Comparison of ENCODE assay signal across 12 cellular contexts in the genomic region with DNA sequence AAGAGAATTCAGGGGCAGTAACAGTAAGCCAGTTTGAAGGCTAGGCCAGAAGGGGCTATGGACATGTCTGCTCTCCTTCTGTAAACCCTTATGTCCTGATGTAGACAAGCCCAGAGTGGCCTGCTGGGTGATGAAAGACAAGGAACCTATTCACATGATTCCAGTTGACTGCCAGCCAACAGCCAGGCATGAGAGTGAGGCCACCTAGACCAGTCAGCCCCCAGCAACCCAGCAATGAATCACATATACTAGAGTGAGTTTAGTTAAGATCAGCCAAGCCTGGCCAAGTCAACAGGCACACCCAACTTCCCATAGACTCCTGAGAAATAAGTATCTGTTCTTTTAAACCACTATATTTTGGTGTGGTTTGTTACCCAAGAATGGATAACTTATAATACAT.
DNase-seq lines count a peak whose midpoint lies in the region; ATAC-seq, FAIRE-seq and TF ChIP-seq lines count a peak whose summit lies in the region.
"Had no signal": no experiment of that assay in that cellular context is flagged by ENCODE, and none has a peak within 500 bp of the region (broad histone marks: within the 10 kb centered on the region; RNA-seq: fewer than 3 reads in every experiment).

No MANE protein-coding gene starts in this region.

- H3K4me1 Mint-ChIP-seq in stimulated activated naive CD8-positive, alpha-beta T cell treated with anti-CD3 and anti-CD28 coated beads, Interleukin-15, amount 100 ng/mL, for 72 hours: no peaks in the 10 kb centered on the region
- H3K4me1 Mint-ChIP-seq: memory B cell had no signal

- H3K4me3 ChIP-seq in endothelial cell of umbilical vein (replicated peaks in 1 of 3; ENCODE audit: insufficient read depth in 1 of 3, low read depth in 1 of 3, low read length in 3 of 3) (no peak overlapping the region), mesenchymal stem cell (ENCODE audit: insufficient read depth in 1 of 2, low read depth in 1 of 2, low read length in 2 of 2) (no peak overlapping the region)
- H3K4me3 ChIP-seq: right lobe of liver had no signal

- H3K36me3 ChIP-seq in endothelial cell of umbilical vein (ENCODE audit: control insufficient read depth in 2 of 2, extremely low read depth in 1 of 2, insufficient read depth in 2 of 2, low read length in 2 of 2) (no peaks in the 10 kb centered on the region), mesenchymal stem cell (ENCODE audit: control insufficient read depth in 1 of 2, insufficient read depth in 2 of 2, low read depth in 1 of 2, low read length in 2 of 2) (no peaks in the 10 kb centered on the region)
- H3K36me3 ChIP-seq: right lobe of liver had no signal

- H3K79me2 ChIP-seq in endothelial cell of umbilical vein (ENCODE audit: control insufficient read depth, insufficient read depth, low read length): no peaks in the 10 kb centered on the region

- no peaks in the 10 kb centered on the region for H3K9me1 ChIP-seq in endothelial cell of umbilical vein (replicated peaks; ENCODE audit: control insufficient read depth, extremely low read depth, insufficient read depth, low read length)

- H2AK5ac ChIP-seq in mesenchymal stem cell (ENCODE audit: low read length, severe bottlenecking): no peak overlapping the region

- peak overlapping the region; percentile 87 for H3K4me2 ChIP-seq in endothelial cell of umbilical vein (ENCODE audit: insufficient read depth, low read length)
- H3K4me2 ChIP-seq in mesenchymal stem cell (ENCODE audit: low read length, poor library complexity, severe bottlenecking): no peak overlapping the region

- dilution Hi-C loops in endothelial cell of umbilical vein (cut with MboI; ENCODE audit: extremely low pct_ligation_motif_present, low sequenced_read_pairs): no loop called here

- no peak overlapping the region for H3K23ac ChIP-seq in mesenchymal stem cell (ENCODE audit: low read length in 2 of 2)

- H3K9me3 ChIP-seq in endothelial cell of umbilical vein (replicated peaks; ENCODE audit: control insufficient read depth, insufficient read depth, low read length) (no peaks in the 10 kb centered on the region), mesenchymal stem cell (ENCODE audit: control insufficient read depth, low read length) (no peaks in the 10 kb centered on the region)
- H3K9me3 ChIP-seq: right lobe of liver had no signal

- peak; percentile 66 for FAIRE-seq in endothelial cell of umbilical vein (lab: Jason Lieb, UNC)
- FAIRE-seq: frontal cortex had no signal

- H3K79me1 ChIP-seq in mesenchymal stem cell (replicated peaks; ENCODE audit: low read length, poor library complexity, severe bottlenecking): no peaks in the 10 kb centered on the region

- TF ChIP-seq CTCF in endothelial cell of umbilical vein (IDR thresholded peaks at IDR 0.05; ENCODE audit: extremely low read depth in 1 of 2, insufficient read depth in 1 of 2, low read depth in 1 of 2, low read length in 2 of 2): no peak

- no peak overlapping the region for H4K91ac ChIP-seq in mesenchymal stem cell (ENCODE audit: low read length)

- peaks cover 39% of the 10 kb centered on the region for H3K4me1 ChIP-seq in endothelial cell of umbilical vein (ENCODE audit: control insufficient read depth, extremely low read depth, insufficient read depth, low read length)
- H3K4me1 ChIP-seq in mesenchymal stem cell (ENCODE audit: control insufficient read depth, insufficient read depth, low read depth, low read length): no peaks in the 10 kb centered on the region

- H3K9me3 Mint-ChIP-seq in stimulated activated naive CD8-positive, alpha-beta T cell treated with anti-CD3 and anti-CD28 coated beads, Interleukin-15, amount 100 ng/mL, for 72 hours: peaks cover 0 to 6% of the 10 kb centered on the region in 2 donors

- peak; percentile 5 for DNase-seq in GM03348 (ENCODE audit: low spot score)
- DNase-seq in NCI-H226: peak; percentile 45
- DNase-seq in endothelial cell of umbilical vein (ENCODE audit: low read depth, low spot score): peak; percentile 91
- DNase-seq in mesenchymal stem cell: peak; percentile 26
- no peak for DNase-seq in NCI-H1436 (lab: John Stamatoyannopoulos, UW)
- no peak for DNase-seq in stimulated activated naive CD8-positive, alpha-beta T cell treated with anti-CD3 and anti-CD28 coated beads, Interleukin-15, amount 100 ng/mL, for 72 hours
- no peak for DNase-seq in activated CD4-positive, alpha-beta T cell treated with anti-CD3 and anti-CD28 coated beads, Interleukin-2, amount 50 U/mL, for 1 hour
- DNase-seq: NCI-H146, right lobe of liver had no signal

- H3K18ac ChIP-seq in mesenchymal stem cell (ENCODE audit: low read depth in 1 of 2, low read length in 2 of 2): peak overlapping the region; percentile 18 to 19

- no peak overlapping the region for H3K14ac ChIP-seq in mesenchymal stem cell (ENCODE audit: low read length in 2 of 2)

- H3K27me3 Mint-ChIP-seq in stimulated activated naive CD8-positive, alpha-beta T cell treated with anti-CD3 and anti-CD28 coated beads, Interleukin-15, amount 100 ng/mL, for 72 hours: no peaks in the 10 kb centered on the region
- H3K27me3 Mint-ChIP-seq: memory B cell had no signal

- H4K20me1 ChIP-seq in endothelial cell of umbilical vein (replicated peaks; ENCODE audit: control insufficient read depth, extremely low read depth, insufficient read depth, low read length): no peaks in the 10 kb centered on the region

- POLR2A ChIA-PET in endothelial cell of umbilical vein (lab: Charles Lee): no interaction called here

- no peak overlapping the region for H2BK5ac ChIP-seq in mesenchymal stem cell (ENCODE audit: low read depth, low read length, poor library complexity, severe bottlenecking)

- no peak for TF ChIP-seq POLR2A in endothelial cell of umbilical vein (IDR thresholded peaks at IDR 0.05; ENCODE audit: low read depth, low read length)

- H2BK120ac ChIP-seq in mesenchymal stem cell (ENCODE audit: low read depth, low read length): no peak overlapping the region

- peak overlapping the region; percentile 89 for H3K27ac ChIP-seq in endothelial cell of umbilical vein (ENCODE audit: insufficient read depth, low read depth, low read length)
- no peak overlapping the region for H3K27ac ChIP-seq in mesenchymal stem cell (ENCODE audit: low read length, poor library complexity, severe bottlenecking)
- H3K27ac ChIP-seq: right lobe of liver had no signal

- ATAC-seq in stimulated activated naive CD8-positive, alpha-beta T cell treated with anti-CD3 and anti-CD28 coated beads, Interleukin-15, amount 100 ng/mL, for 72 hours: no peak
- no peak for ATAC-seq in HG03565 (IDR thresholded peaks at IDR 0.05; ENCODE audit: unreplicated experiment)

- BruUV-seq in endothelial cell of umbilical vein (replicated peaks; lab: Mats Ljungman, UMichigan): TSS peak; percentile 78

- H3K4me3 Mint-ChIP-seq in stimulated activated naive CD8-positive, alpha-beta T cell treated with anti-CD3 and anti-CD28 coated beads, Interleukin-15, amount 100 ng/mL, for 72 hours: no peak overlapping the region
- H3K4me3 Mint-ChIP-seq: memory B cell had no signal

- no peak overlapping the region for H3K4ac ChIP-seq in mesenchymal stem cell (ENCODE audit: low read depth in 1 of 2, low read length in 2 of 2)

- H2BK12ac ChIP-seq in mesenchymal stem cell (ENCODE audit: low read length in 2 of 2): peak overlapping the region; percentile 21 to 39

- H3K27ac Mint-ChIP-seq in stimulated activated naive CD8-positive, alpha-beta T cell treated with anti-CD3 and anti-CD28 coated beads, Interleukin-15, amount 100 ng/mL, for 72 hours: no peak overlapping the region
- H3K27ac Mint-ChIP-seq: memory B cell had no signal

- peak overlapping the region; percentile 39 for H3K9ac ChIP-seq in endothelial cell of umbilical vein (replicated peaks; ENCODE audit: extremely low read depth, insufficient read depth, low read length)
- H3K9ac ChIP-seq in mesenchymal stem cell (ENCODE audit: low read length): peak overlapping the region; percentile 31

- H3K27me3 ChIP-seq in endothelial cell of umbilical vein (ENCODE audit: control insufficient read depth in 2 of 2, insufficient read depth in 2 of 2, low read length in 2 of 2): no peaks in the 10 kb centered on the region
- no peaks in the 10 kb centered on the region for H3K27me3 ChIP-seq in mesenchymal stem cell (ENCODE audit: control insufficient read depth in 1 of 2, insufficient read depth in 1 of 2, low read length in 2 of 2)
- H3K27me3 ChIP-seq: right lobe of liver had no signal

- intact Hi-C loops in endothelial cell of umbilical vein (cut with micrococcal nuclease): no loop called here

- CTCF ChIA-PET in endothelial cell of umbilical vein (lab: Charles Lee): no interaction called here

- H2AFZ ChIP-seq in endothelial cell of umbilical vein (ENCODE audit: low read depth, low read length) (peak overlapping the region; percentile 74), mesenchymal stem cell (ENCODE audit: low read depth, low read length) (peak overlapping the region; percentile 51)

- H2BK15ac ChIP-seq in mesenchymal stem cell (ENCODE audit: low read depth, poor library complexity, severe bottlenecking): no peak overlapping the region

- peak overlapping the region; percentile 87 for H4K8ac ChIP-seq in mesenchymal stem cell (ENCODE audit: low read length)

TF ChIP-seq in endothelial cell of umbilical vein, 7 proteins besides CTCF, POLR2A, EP300 and RAD21:
- TF ChIP-seq JUN (IDR thresholded peaks at IDR 0.05; ENCODE audit: borderline replicate concordance, insufficient read depth, insufficient read length, low read depth): no peak
- no peak for TF ChIP-seq POLR2AphosphoS5 (IDR thresholded peaks at IDR 0.05; ENCODE audit: insufficient read depth, low read depth, low read length)
- no peak for TF ChIP-seq EZH2 (IDR thresholded peaks at IDR 0.05; ENCODE audit: borderline replicate concordance, low read depth, low read length, severe bottlenecking)
- TF ChIP-seq, protein P1, sequence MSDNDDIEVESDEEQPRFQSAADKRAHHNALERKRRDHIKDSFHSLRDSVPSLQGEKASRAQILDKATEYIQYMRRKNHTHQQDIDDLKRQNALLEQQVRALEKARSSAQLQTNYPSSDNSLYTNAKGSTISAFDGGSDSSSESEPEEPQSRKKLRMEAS (IDR thresholded peaks at IDR 0.05; ENCODE audit: insufficient read depth, insufficient read length): no peak
- no peak for TF ChIP-seq MYC (IDR thresholded peaks at IDR 0.05; ENCODE audit: low read depth, low read length)
- TF ChIP-seq GATA2 (IDR thresholded peaks at IDR 0.05; ENCODE audit: insufficient read depth, insufficient read length, low read depth, low read length): no peak
- TF ChIP-seq FOS (IDR thresholded peaks at IDR 0.05; ENCODE audit: borderline replicate concordance, insufficient read depth, low read length): peak; percentile 24

Comparison
In these comparisons a context has a peak if more than half of its experiments do, and no peak if none do; other contexts are left out.
1. DNase-seq: peak in GM03348 (single experiment), NCI-H226 (single experiment), endothelial cell of umbilical vein (single experiment) and mesenchymal stem cell (single experiment); none in NCI-H1436 (single experiment), stimulated activated naive CD8-positive, alpha-beta T cell treated with anti-CD3 and anti-CD28 coated beads, Interleukin-15, amount 100 ng/mL, for 72 hours (0 of 2) and activated CD4-positive, alpha-beta T cell treated with anti-CD3 and anti-CD28 coated beads, Interleukin-2, amount 50 U/mL, for 1 hour (single experiment).